In genomic region chr4:1520145-1520661, GRCh38 we compare ENCODE assay signal across 1 cellular context.
TF ChIP-seq lines count a peak whose summit lies in the region.

No MANE protein-coding gene starts in this region.

TF ChIP-seq in GM23338, 12 proteins besides CTCF, POLR2A, EP300 and RAD21 (continued from another document):
- TF ChIP-seq ZNF462 (CRISPR knock-in tag; IDR thresholded peaks at IDR 0.05), result no peak
- no peak for TF ChIP-seq STAT1 (IDR thresholded peaks at IDR 0.05; ENCODE audit: unreplicated experiment)
- no peak for TF ChIP-seq ETS1 (IDR thresholded peaks at IDR 0.05)
- TF ChIP-seq ZNF331 (CRISPR knock-in tag; IDR thresholded peaks at IDR 0.05; ENCODE audit: low read depth), result no peak
- no peak for TF ChIP-seq EZH2 (IDR thresholded peaks at IDR 0.05; ENCODE audit: low read depth, unreplicated experiment)
- TF ChIP-seq REST (IDR thresholded peaks at IDR 0.05; ENCODE audit: unreplicated experiment), result no peak
- no peak for TF ChIP-seq CREB1 (CRISPR knock-in tag; IDR thresholded peaks at IDR 0.05; ENCODE audit: low read depth)
- TF ChIP-seq EZH2phosphoT487 (IDR thresholded peaks at IDR 0.05; ENCODE audit: unreplicated experiment), result no peak
